In the genomic region with DNA sequence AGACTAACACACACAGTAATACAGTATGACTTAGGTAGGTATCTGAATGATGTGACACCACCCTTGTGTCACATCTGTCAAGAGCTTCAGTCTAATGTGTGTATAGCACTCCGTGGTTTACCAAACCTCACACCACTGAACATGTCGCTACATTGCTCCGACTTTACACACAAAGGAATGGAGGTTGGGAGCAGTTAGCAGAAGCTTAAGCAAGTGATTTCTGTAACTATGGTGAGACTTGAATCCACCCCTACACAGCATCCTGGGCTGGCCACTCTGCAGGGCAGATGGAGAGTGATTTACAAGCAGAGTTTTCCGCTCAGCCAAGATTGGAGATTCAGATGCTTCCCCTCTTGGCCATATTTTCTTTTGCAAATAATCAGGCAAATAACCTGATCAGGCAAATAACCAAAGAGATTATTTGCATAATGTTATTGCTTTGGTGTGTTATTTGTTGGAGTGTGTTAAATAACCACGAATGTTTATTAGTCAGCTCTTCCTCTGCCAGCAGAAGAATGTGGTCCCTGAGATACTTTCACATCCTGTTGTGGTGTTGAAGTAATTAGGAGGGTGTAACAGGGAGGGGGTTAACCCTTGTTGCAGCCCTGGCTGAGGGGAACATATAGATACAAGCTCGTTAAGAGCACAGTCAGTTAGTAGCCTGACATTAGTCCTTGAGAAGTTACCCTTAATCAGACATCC, we compare ENCODE assay signal across 8 cellular contexts.
A peak's percentile ranks its signal among the peaks of the same experiment; 100 is the strongest.
DNase-seq lines count a peak whose midpoint lies in the region; ATAC-seq and TF ChIP-seq lines count a peak whose summit lies in the region.

No MANE protein-coding gene starts in this region.

- no peaks in the 10 kb centered on the region for H3K27me3 Mint-ChIP-seq in Caco-2 (ENCODE audit: insufficient read depth, unreplicated experiment)

- DNase-seq in A673 (ENCODE audit: low spot score) (peak; percentile 16), SIG-M5 (lab: John Stamatoyannopoulos, UW) (peak; percentile 75), lung microvascular endothelial cell (ENCODE audit: low read depth in 2 of 2) (peak; percentile 14 to 67), mesenteric fat pad (ENCODE audit: low spot score) (no peak), RWPE1 (ENCODE audit: low spot score) (no peak), Caco-2 (no peak)

- no peak overlapping the region for H3K27ac Mint-ChIP-seq in Caco-2 (ENCODE audit: unreplicated experiment)

- ATAC-seq in GM18858 (IDR thresholded peaks at IDR 0.05; ENCODE audit: unreplicated experiment): peak; percentile 98
- peak; percentile 93 for ATAC-seq in HG02973 (IDR thresholded peaks at IDR 0.05; ENCODE audit: unreplicated experiment)

- H3K9me3 Mint-ChIP-seq in Caco-2 (ENCODE audit: unreplicated experiment): peaks cover 6% of the 10 kb centered on the region

- H3K4me1 ChIP-seq in A673 (ENCODE audit: insufficient read depth, low read length, poor library complexity, severe bottlenecking): no peaks in the 10 kb centered on the region
- no peaks in the 10 kb centered on the region for H3K4me1 ChIP-seq in Caco-2

- BruUV-seq in A673 (replicated peaks; lab: Mats Ljungman, UMichigan) (no TSS peak), Caco-2 (replicated peaks; lab: Mats Ljungman, UMichigan) (no TSS peak)

- H3K27me3 ChIP-seq in A673 (replicated peaks; ENCODE audit: insufficient read depth, low read depth, low read length, poor library complexity) (no peaks in the 10 kb centered on the region), Caco-2 (replicated peaks; ENCODE audit: control insufficient read depth, insufficient read depth, low read length) (no peaks in the 10 kb centered on the region)

- H3K4me3 ChIP-seq in A673 (ENCODE audit: low read depth, low read length, poor library complexity, severe bottlenecking): no peak overlapping the region
- H3K4me3 ChIP-seq in Caco-2 (ENCODE audit: low read depth, low read length): no peak overlapping the region

- H3K9me3 ChIP-seq in A673 (ENCODE audit: low read depth, low read length, poor library complexity, severe bottlenecking): no peaks in the 10 kb centered on the region
- H3K9me3 ChIP-seq in Caco-2: no peaks in the 10 kb centered on the region

- TF ChIP-seq CTCF in A673 (conservative IDR thresholded peaks at IDR 0.05; ENCODE audit: low read depth, low read length) (no peak), RWPE1 (conservative IDR thresholded peaks at IDR 0.05; ENCODE audit: low read depth) (no peak), Caco-2 (IDR thresholded peaks at IDR 0.05; ENCODE audit: insufficient read depth in 1 of 2, low read depth in 1 of 2, low read length in 1 of 2, severe bottlenecking in 1 of 2, unreplicated experiment in 1 of 2) (no peak)

- H3K4me1 Mint-ChIP-seq in Caco-2 (ENCODE audit: low read depth, unreplicated experiment): no peaks in the 10 kb centered on the region

- no peaks in the 10 kb centered on the region for H3K36me3 Mint-ChIP-seq in Caco-2 (ENCODE audit: insufficient read depth, unreplicated experiment)

- H3K36me3 ChIP-seq in A673 (ENCODE audit: insufficient read depth, low read length, poor library complexity, severe bottlenecking) (no peaks in the 10 kb centered on the region), Caco-2 (ENCODE audit: control insufficient read depth, insufficient read depth, low read length) (no peaks in the 10 kb centered on the region)

- H3K27ac ChIP-seq in A673 (ENCODE audit: low read depth, low read length, poor library complexity, severe bottlenecking) (no peak overlapping the region), RWPE1 (no peak overlapping the region)

- POLR2A ChIA-PET in A673 (lab: Charles Lee; ENCODE audit: low non-redundant PET): no interaction called here
- POLR2A ChIA-PET in RWPE1 (lab: Yijun Ruan, JAX; ENCODE audit: low non-redundant PET): no interaction called here
- POLR2A ChIA-PET in Caco-2 (lab: Charles Lee): no interaction called here

- intact Hi-C loops in A673 (cut with micrococcal nuclease; ENCODE audit: unreplicated experiment): no loop called here
- intact Hi-C loops in Caco-2 (cut with micrococcal nuclease; ENCODE audit: unreplicated experiment): no loop called here

- H3K4me3 Mint-ChIP-seq in Caco-2 (ENCODE audit: unreplicated experiment): no peak overlapping the region

- CTCF ChIA-PET in A673 (lab: Charles Lee) (no interaction called here), RWPE1 (lab: Yijun Ruan, JAX) (interaction anchor here (0.5 to 0.6 kb wide), 2 partner anchors 12 to 49 kb away, joined by 3 to 4 read pairs; no protein-coding TSS in a partner anchor), Caco-2 (lab: Charles Lee) (no interaction called here)

Comparison
In these comparisons a context has a peak if more than half of its experiments do, and no peak if none do; other contexts are left out.
1. DNase-seq: peak in A673 (single experiment), SIG-M5 (single experiment) and lung microvascular endothelial cell (2 of 2); none in mesenteric fat pad (single experiment), RWPE1 (single experiment) and Caco-2 (0 of 2).